In the genomic region with DNA sequence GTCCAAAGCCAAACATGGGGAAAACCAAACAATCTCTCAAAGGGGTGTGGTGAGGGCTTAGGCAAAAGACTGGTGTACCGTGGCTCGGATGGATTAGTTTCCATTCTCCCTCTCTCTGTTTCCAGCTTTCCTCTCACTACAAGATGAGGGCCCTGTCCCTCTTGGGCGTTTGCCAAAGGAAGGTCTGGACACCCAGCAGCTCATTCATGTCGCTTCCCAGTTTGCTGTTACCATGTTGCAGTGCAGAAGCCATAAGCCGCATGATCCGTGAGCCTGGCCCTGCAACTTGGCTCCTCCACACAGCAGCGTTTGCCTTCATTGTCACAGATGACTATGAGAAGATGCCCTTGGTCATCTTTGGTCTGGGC, we compare ENCODE assay signal across 15 cellular contexts.
"Had no signal": no experiment of that assay in that cellular context is flagged by ENCODE, and none has a peak within 500 bp of the region (broad histone marks: within the 10 kb centered on the region; RNA-seq: fewer than 3 reads in every experiment).

No MANE protein-coding gene starts in this region.

- H3K27ac ChIP-seq: pancreas, sigmoid colon, thyroid gland had no signal

- H3K4me1 ChIP-seq: pancreas, thyroid gland had no signal

- H3K4me3 ChIP-seq: pancreas, sigmoid colon, thyroid gland had no signal

- H3K36me3 ChIP-seq: pancreas, sigmoid colon, thyroid gland had no signal

- H3K27me3 ChIP-seq: pancreas, sigmoid colon, thyroid gland had no signal

- DNase-seq: activated CD4-positive, alpha-beta memory T cell treated with anti-CD3 and anti-CD28 coated beads, Interleukin-2, amount 10 ng/mL, durations not matched to agents 7 days and 5 days; activated CD4-positive, alpha-beta T cell treated with anti-CD3 and anti-CD28 coated beads for 48 hours; activated CD4-positive, CD25-positive, alpha-beta regulatory T cell; activated CD8-positive, alpha-beta memory T cell treated with anti-CD3 and anti-CD28 coated beads, Interleukin-2, amount 10 ng/mL, durations not matched to agents 7 days and 5 days; activated naive CD4-positive, alpha-beta T cell treated with anti-CD3 and anti-CD28 coated beads for 36 hours; sigmoid colon; stimulated activated CD4-positive, alpha-beta T cell treated with anti-CD3 and anti-CD28 coated beads, Interleukin-4, amount 100 ng/mL, for 4 hours; T-cell; T-helper 9 cell; thyroid gland had no signal

- ATAC-seq: activated CD8-positive, alpha-beta memory T cell treated with anti-CD3 and anti-CD28 coated beads, Interleukin-2, amount 10 ng/mL, durations not matched to agents 7 days and 5 days; left lobe of liver; stimulated activated memory B cell treated with anti-CD40 and anti-IgM and Interleukin-4, amounts not matched to agents 10 μg/mL and 1 μg/mL and 100 μg/mL, for 72 hours; T-cell had no signal

- H3K27ac Mint-ChIP-seq: activated CD4-positive, alpha-beta memory T cell treated with anti-CD3 and anti-CD28 coated beads, Interleukin-2, amount 10 ng/mL, durations not matched to agents 7 days and 5 days; activated CD8-positive, alpha-beta memory T cell treated with anti-CD3 and anti-CD28 coated beads, Interleukin-2, amount 10 ng/mL, durations not matched to agents 7 days and 5 days; activated naive CD4-positive, alpha-beta T cell treated with anti-CD3 and anti-CD28 coated beads for 36 hours; activated T-helper 2 cell treated with anti-CD3 and anti-CD28 coated beads, Interferon-gamma antibody, Interleukin-2, Interleukin-4, amounts not matched to agents 10 μg/mL and 5 μg/mL and 100 μg/mL, durations not matched to agents 14 hours and 24 hours and 36 hours; dendritic cell treated with granulocyte-macrophage colony-stimulating factor and Interleukin-4, amounts not matched to agents 40 ng/mL and 50 ng/mL, for 4 days; stimulated activated memory B cell treated with anti-CD40 and anti-IgM and Interleukin-4, amounts not matched to agents 10 μg/mL and 1 μg/mL and 100 μg/mL, for 72 hours; T-cell had no signal

- H3K4me3 Mint-ChIP-seq: activated CD4-positive, alpha-beta memory T cell treated with anti-CD3 and anti-CD28 coated beads, Interleukin-2, amount 10 ng/mL, durations not matched to agents 7 days and 5 days; activated CD8-positive, alpha-beta memory T cell treated with anti-CD3 and anti-CD28 coated beads, Interleukin-2, amount 10 ng/mL, durations not matched to agents 7 days and 5 days; activated naive CD4-positive, alpha-beta T cell treated with anti-CD3 and anti-CD28 coated beads for 36 hours; dendritic cell treated with granulocyte-macrophage colony-stimulating factor and Interleukin-4, amounts not matched to agents 40 ng/mL and 50 ng/mL, for 4 days; stimulated activated memory B cell treated with anti-CD40 and anti-IgM and Interleukin-4, amounts not matched to agents 10 μg/mL and 1 μg/mL and 100 μg/mL, for 72 hours; T-cell had no signal

- H3K4me1 Mint-ChIP-seq: activated CD4-positive, alpha-beta memory T cell treated with anti-CD3 and anti-CD28 coated beads, Interleukin-2, amount 10 ng/mL, durations not matched to agents 7 days and 5 days; stimulated activated memory B cell treated with anti-CD40 and anti-IgM and Interleukin-4, amounts not matched to agents 10 μg/mL and 1 μg/mL and 100 μg/mL, for 72 hours had no signal

- H3K27me3 Mint-ChIP-seq: activated CD8-positive, alpha-beta memory T cell treated with anti-CD3 and anti-CD28 coated beads, Interleukin-2, amount 10 ng/mL, durations not matched to agents 7 days and 5 days; T-cell had no signal

- H3K9me3 ChIP-seq: pancreas, sigmoid colon, thyroid gland had no signal

- H3K36me3 Mint-ChIP-seq: activated CD8-positive, alpha-beta memory T cell treated with anti-CD3 and anti-CD28 coated beads, Interleukin-2, amount 10 ng/mL, durations not matched to agents 7 days and 5 days; stimulated activated memory B cell treated with anti-CD40 and anti-IgM and Interleukin-4, amounts not matched to agents 10 μg/mL and 1 μg/mL and 100 μg/mL, for 72 hours had no signal

- H3K9me3 Mint-ChIP-seq: activated CD4-positive, alpha-beta memory T cell treated with anti-CD3 and anti-CD28 coated beads, Interleukin-2, amount 10 ng/mL, durations not matched to agents 7 days and 5 days; activated naive CD4-positive, alpha-beta T cell treated with anti-CD3 and anti-CD28 coated beads for 36 hours; activated T-helper 2 cell treated with anti-CD3 and anti-CD28 coated beads, Interferon-gamma antibody, Interleukin-2, Interleukin-4, amounts not matched to agents 10 μg/mL and 5 μg/mL and 100 μg/mL, durations not matched to agents 14 hours and 24 hours and 36 hours; dendritic cell treated with granulocyte-macrophage colony-stimulating factor and Interleukin-4, amounts not matched to agents 40 ng/mL and 50 ng/mL, for 4 days; stimulated activated memory B cell treated with anti-CD40 and anti-IgM and Interleukin-4, amounts not matched to agents 10 μg/mL and 1 μg/mL and 100 μg/mL, for 72 hours; T-cell had no signal
